Comparison of ENCODE assay signal across 19 cellular contexts in the genomic region with DNA sequence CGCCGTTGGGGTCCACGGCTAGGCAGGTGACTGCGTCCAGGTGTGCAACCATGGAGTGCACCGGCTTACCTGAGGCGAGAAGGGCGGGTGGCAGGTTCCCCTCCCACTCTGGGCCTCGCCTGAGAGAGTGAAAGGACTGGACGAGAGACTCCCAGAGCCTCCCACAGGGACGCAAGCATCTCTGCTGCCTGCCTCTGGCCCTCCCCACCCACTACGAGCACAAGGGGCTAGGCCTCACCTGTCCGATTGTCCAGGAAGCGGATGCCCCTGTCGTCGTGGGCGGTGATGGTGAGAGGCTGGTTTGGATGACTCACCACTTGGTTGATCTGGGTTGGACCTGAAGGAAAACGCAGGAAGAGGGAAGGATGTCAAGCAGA. TPM values are rescaled to one million over a fixed set of nuclear protein-coding genes. Genes with fewer than 3 reads are reported as not detected.
DNase-seq lines count a peak whose midpoint lies in the region; ATAC-seq and TF ChIP-seq lines count a peak whose summit lies in the region.
"Had no signal": no experiment of that assay in that cellular context is flagged by ENCODE, and none has a peak within 500 bp of the region (broad histone marks: within the 10 kb centered on the region; RNA-seq: fewer than 3 reads in every experiment).

No MANE protein-coding gene starts in this region.

- H3K4me2 ChIP-seq in DOHH2 (ENCODE audit: low read length) (0 out of 2 replicates have a peak overlapping the region, but pooled peaks have one; percentile 0), Loucy (ENCODE audit: low read depth, low read length, poor library complexity, severe bottlenecking) (peak overlapping the region; percentile 55)
- H3K4me2 ChIP-seq: SK-N-SH had no signal

- no peak overlapping the region for H2AFZ ChIP-seq in Loucy (ENCODE audit: low read length)

- 84% methylated on average over 14 of the region's 17 CpGs for WGBS in prostate gland

- H3K27ac ChIP-seq in DOHH2 (ENCODE audit: low read depth, low read length) (peak overlapping the region; percentile 17; the same call in 1 of the 2 replicates), prostate gland (no peak overlapping the region), foreskin keratinocyte (no peak overlapping the region)
- H3K27ac ChIP-seq: gastroesophageal sphincter, right atrium auricular region had no signal

- intact Hi-C loops in prostate gland (cut with DNase I) = no loop called here

- H4K20me1 ChIP-seq in DOHH2 (ENCODE audit: control insufficient read depth, insufficient read depth, low read depth, low read length) (no peaks in the 10 kb centered on the region), Loucy (ENCODE audit: insufficient read depth, low read length, poor library complexity, severe bottlenecking) (no peaks in the 10 kb centered on the region)

- H3K27me3 ChIP-seq in DOHH2 (ENCODE audit: control insufficient read depth, low read length) (no peaks in the 10 kb centered on the region), Loucy (ENCODE audit: insufficient read depth, low read length, poor library complexity, severe bottlenecking) (no peaks in the 10 kb centered on the region), prostate gland (replicated peaks; ENCODE audit: insufficient read depth) (no peaks in the 10 kb centered on the region), foreskin keratinocyte (no peaks in the 10 kb centered on the region)
- H3K27me3 ChIP-seq: BE2C, gastroesophageal sphincter, Peyer's patch, right atrium auricular region had no signal

- ATAC-seq in central memory CD8-positive, alpha-beta T cell (replicated peaks; ENCODE audit: extremely low read depth, poor library complexity, severe bottlenecking) = no peak
- no peak for ATAC-seq in foreskin keratinocyte
- ATAC-seq: gastroesophageal sphincter, left lobe of liver had no signal

- H3K36me3 Mint-ChIP-seq in central memory CD8-positive, alpha-beta T cell (ENCODE audit: insufficient read depth) = peaks cover 21% of the 10 kb centered on the region
- peaks cover 10% of the 10 kb centered on the region for H3K36me3 Mint-ChIP-seq in progenitor cell of endocrine pancreas (ENCODE audit: insufficient read depth)

- H3K9ac ChIP-seq in Loucy (ENCODE audit: low read depth, low read length, poor library complexity, severe bottlenecking) = peak overlapping the region; percentile 21
- H3K9ac ChIP-seq: SK-N-SH had no signal

- H3K4me1 Mint-ChIP-seq in central memory CD8-positive, alpha-beta T cell = peaks cover 44% of the 10 kb centered on the region
- peaks cover 1% of the 10 kb centered on the region for H3K4me1 Mint-ChIP-seq in progenitor cell of endocrine pancreas (ENCODE audit: low read depth)

- no peak overlapping the region for H3K4me3 Mint-ChIP-seq in central memory CD8-positive, alpha-beta T cell
- H3K4me3 Mint-ChIP-seq in progenitor cell of endocrine pancreas (ENCODE audit: low read depth) = no peak overlapping the region
- H3K4me3 Mint-ChIP-seq: activated CD4-positive, alpha-beta T cell treated with anti-CD3 and anti-CD28 coated beads, Interleukin-2, amount 10 ng/mL, durations not matched to agents 7 days and 5 days; activated naive CD4-positive, alpha-beta T cell treated with anti-CD3 and anti-CD28 coated beads, Interleukin-2, amount 10 ng/mL, durations not matched to agents 7 days and 5 days had no signal

- peaks cover 19% of the 10 kb centered on the region for H3F3A ChIP-seq in DOHH2 (ENCODE audit: control insufficient read depth, insufficient read depth)
- H3F3A ChIP-seq in Loucy (ENCODE audit: low read depth) = peaks cover 11% of the 10 kb centered on the region

- peak overlapping the region; percentile 75 for H3K27ac Mint-ChIP-seq in central memory CD8-positive, alpha-beta T cell (ENCODE audit: low read depth)
- peak overlapping the region; percentile 85 for H3K27ac Mint-ChIP-seq in progenitor cell of endocrine pancreas

- no peaks in the 10 kb centered on the region for H3K27me3 Mint-ChIP-seq in central memory CD8-positive, alpha-beta T cell
- no peaks in the 10 kb centered on the region for H3K27me3 Mint-ChIP-seq in progenitor cell of endocrine pancreas
- H3K27me3 Mint-ChIP-seq: activated CD4-positive, alpha-beta T cell treated with anti-CD3 and anti-CD28 coated beads, Interleukin-2, amount 10 ng/mL, durations not matched to agents 7 days and 5 days; activated naive CD4-positive, alpha-beta T cell treated with anti-CD3 and anti-CD28 coated beads, Interleukin-2, amount 10 ng/mL, durations not matched to agents 7 days and 5 days had no signal

- H3K79me2 ChIP-seq in DOHH2 (ENCODE audit: control insufficient read depth, low read length) (peaks cover 3% of the 10 kb centered on the region; the same call in 1 of the 2 replicates), Loucy (ENCODE audit: insufficient read depth, low read length) (peaks cover 10% of the 10 kb centered on the region; the same call in 1 of the 2 replicates)

- H3K9me3 ChIP-seq in DOHH2 (ENCODE audit: control insufficient read depth, insufficient read depth, low read length) (no peaks in the 10 kb centered on the region), Loucy (ENCODE audit: insufficient read depth, low read depth, low read length) (no peaks in the 10 kb centered on the region), prostate gland (no peaks in the 10 kb centered on the region)
- H3K9me3 ChIP-seq: BE2C, gastroesophageal sphincter, Peyer's patch, right atrium auricular region, SK-N-SH had no signal

- no peak for TF ChIP-seq CTCF in DOHH2 (IDR thresholded peaks at IDR 0.05; ENCODE audit: low read depth, low read length, poor library complexity, severe bottlenecking)
- no peak for TF ChIP-seq CTCF in Loucy (conservative IDR thresholded peaks at IDR 0.05; ENCODE audit: low read length)
- TF ChIP-seq CTCF in progenitor cell of endocrine pancreas (IDR thresholded peaks at IDR 0.05; ENCODE audit: unreplicated experiment) = no peak
- no peak for TF ChIP-seq CTCF in prostate gland (IDR thresholded peaks at IDR 0.05)
- no peak for TF ChIP-seq CTCF in foreskin keratinocyte (conservative IDR thresholded peaks at IDR 0.05)

- DNase-seq in central memory CD8-positive, alpha-beta T cell (ENCODE audit: low spot score in 2 of 2) = no peak
- DNase-seq in progenitor cell of endocrine pancreas (ENCODE audit: low spot score, unreplicated experiment) (no peak), prostate gland (ENCODE audit: low spot score) (no peak), iPS-NIHi7 (ENCODE audit: extremely low spot score) (no peak), foreskin keratinocyte (no peak)
- DNase-seq: activated CD4-positive, alpha-beta T cell treated with anti-CD3 and anti-CD28 coated beads, Interleukin-2, amount 10 ng/mL, durations not matched to agents 7 days and 5 days; activated naive CD4-positive, alpha-beta T cell treated with anti-CD3 and anti-CD28 coated beads, Interleukin-2, amount 10 ng/mL, durations not matched to agents 7 days and 5 days; activated T-cell treated with anti-CD3 and anti-CD28 coated beads for 4 hours; BE2C; cortex of kidney; NCI-H1694 treated with DMSO at 0.1 percent for 48 hours; NCI-H2227 treated with DMSO at 0.1 percent for 48 hours; Peyer's patch had no signal

- H3K36me3 ChIP-seq in DOHH2 (ENCODE audit: control insufficient read depth, low read length) (peaks cover 93% of the 10 kb centered on the region), Loucy (ENCODE audit: insufficient read depth, low read length) (peaks cover 68% of the 10 kb centered on the region; the same call in 1 of the 2 replicates), prostate gland (peaks cover 18 to 41% of the 10 kb centered on the region in 2 donors)

- H3K9me2 ChIP-seq in DOHH2 (replicated peaks; ENCODE audit: control insufficient read depth, low read length) = no peaks in the 10 kb centered on the region
- H3K9me2 ChIP-seq in Loucy (replicated peaks; ENCODE audit: low read depth, low read length) = no peaks in the 10 kb centered on the region
- H3K9me2 ChIP-seq: SK-N-SH had no signal

- no peaks in the 10 kb centered on the region for H3K9me3 Mint-ChIP-seq in central memory CD8-positive, alpha-beta T cell
- H3K9me3 Mint-ChIP-seq in progenitor cell of endocrine pancreas (ENCODE audit: low read depth) = no peaks in the 10 kb centered on the region
- H3K9me3 Mint-ChIP-seq: activated CD4-positive, alpha-beta T cell treated with anti-CD3 and anti-CD28 coated beads, Interleukin-2, amount 10 ng/mL, durations not matched to agents 7 days and 5 days; activated naive CD4-positive, alpha-beta T cell treated with anti-CD3 and anti-CD28 coated beads, Interleukin-2, amount 10 ng/mL, durations not matched to agents 7 days and 5 days had no signal

- H3K4me1 ChIP-seq in DOHH2 (ENCODE audit: control insufficient read depth, low read length) = peaks cover 63% of the 10 kb centered on the region
- H3K4me1 ChIP-seq in Loucy (ENCODE audit: insufficient read depth, low read length, poor library complexity, severe bottlenecking) = peaks cover 61% of the 10 kb centered on the region
- H3K4me1 ChIP-seq in prostate gland (replicated peaks) = no peaks in the 10 kb centered on the region
- H3K4me1 ChIP-seq in foreskin keratinocyte = no peaks in the 10 kb centered on the region
- H3K4me1 ChIP-seq: BE2C had no signal

- H3K4me3 ChIP-seq in DOHH2 (ENCODE audit: low read length) (no peak overlapping the region), Loucy (ENCODE audit: low read length, poor library complexity, severe bottlenecking) (peak overlapping the region; percentile 15), prostate gland (no peak overlapping the region)
- H3K4me3 ChIP-seq: gastroesophageal sphincter, right atrium auricular region had no signal

- TF ChIP-seq POLR2A in prostate gland (IDR thresholded peaks at IDR 0.05) = no peak

RNA-seq across cellular contexts. Expression of a gene that starts 5.1 kb away (rescaled TPM):
- total RNA-seq in progenitor cell of endocrine pancreas (69.3 and 74.9 TPM in 2 replicates), prostate gland (10 to 100 TPM; 38.9 to 41.8 TPM), foreskin keratinocyte (40.8 and 44.6 TPM in 2 replicates)
- polyA plus RNA-seq in foreskin keratinocyte = 47.2 and 50.4 TPM in 2 replicates

RNA-seq across cellular contexts. Expression of a gene that starts 23.9 kb away (rescaled TPM):
- total RNA-seq in progenitor cell of endocrine pancreas (42.9 and 44.1 TPM in 2 replicates), prostate gland (10 to 100 TPM; 15.2 to 32.0 TPM), foreskin keratinocyte (11.9 and 14.8 TPM in 2 replicates)
- polyA plus RNA-seq in foreskin keratinocyte = 9.9 and 10.0 TPM in 2 replicates

RNA-seq across cellular contexts. Expression of a gene that starts 24.3 kb away (rescaled TPM):
- total RNA-seq in progenitor cell of endocrine pancreas (115 and 117 TPM in 2 replicates), prostate gland (100 to 1,000 TPM in 1 of 2 donors, 10 to 100 TPM in 1; 80.7 to 221 TPM), foreskin keratinocyte (66.6 and 68.4 TPM in 2 replicates)
- 58.0 and 58.2 TPM in 2 replicates for polyA plus RNA-seq in foreskin keratinocyte
